In genomic region chr11:126384053-126384335, GRCh38 we compare ENCODE assay signal across 19 cellular contexts. TPM values are rescaled to one million over a fixed set of nuclear protein-coding genes. Genes with fewer than 3 reads are reported as not detected.
DNase-seq lines count a peak whose midpoint lies in the region; ATAC-seq and TF ChIP-seq lines count a peak whose summit lies in the region.
"Had no signal": no experiment of that assay in that cellular context is flagged by ENCODE, and none has a peak within 500 bp of the region (broad histone marks: within the 10 kb centered on the region; RNA-seq: fewer than 3 reads in every experiment).

No MANE protein-coding gene starts in this region.

- TF ChIP-seq CTCF in C4-2B (conservative IDR thresholded peaks at IDR 0.05) (no peak), RWPE2 (IDR thresholded peaks at IDR 0.05; ENCODE audit: poor library complexity, severe bottlenecking) (no peak), type B pancreatic cell (conservative IDR thresholded peaks at IDR 0.05) (no peak), GM10266 (IDR thresholded peaks at IDR 0.05; ENCODE audit: control insufficient read depth, insufficient read depth, low read depth, missing control alignments) (no peak)

- no peak for ATAC-seq in RWPE2 (ENCODE audit: low read depth)

- peaks cover 23% of the 10 kb centered on the region for H3K4me1 Mint-ChIP-seq in type B pancreatic cell (ENCODE audit: unreplicated experiment)
- H3K4me1 Mint-ChIP-seq: IgD-negative memory B cell had no signal

- H3K9me3 Mint-ChIP-seq in type B pancreatic cell = peaks cover 2% of the 10 kb centered on the region
- H3K9me3 Mint-ChIP-seq: CD4-positive, alpha-beta T cell had no signal

- peak overlapping the region; percentile 68 for H3K27ac ChIP-seq in C4-2B
- peak overlapping the region; percentile 65 for H3K27ac ChIP-seq in RWPE2 (ENCODE audit: poor library complexity, severe bottlenecking)

- H3K9me3 ChIP-seq in RWPE2 (ENCODE audit: severe bottlenecking) = no peaks in the 10 kb centered on the region
- H3K9me3 ChIP-seq: HAP-1 had no signal

- no peaks in the 10 kb centered on the region for H3K36me3 ChIP-seq in RWPE2 (ENCODE audit: low read depth)
- H3K36me3 ChIP-seq: HAP-1 had no signal

- H3K4me3 Mint-ChIP-seq in type B pancreatic cell = no peak overlapping the region
- H3K4me3 Mint-ChIP-seq: CD4-positive, alpha-beta T cell; IgD-negative memory B cell had no signal

- no peak overlapping the region for H3K4me3 ChIP-seq in RWPE2 (ENCODE audit: severe bottlenecking)
- H3K4me3 ChIP-seq: HAP-1 had no signal

- DNase-seq in RWPE2 (ENCODE audit: low spot score) = no peak
- DNase-seq in mesenteric fat pad (ENCODE audit: low spot score) = peak; percentile 68
- no peak for DNase-seq in type B pancreatic cell (ENCODE audit: extremely low spot score, unreplicated experiment)
- DNase-seq in GM10266 (ENCODE audit: extremely low spot score) = no peak
- no peak for DNase-seq in NCI-H748 treated with DMSO at 0.1 percent for 48 hours (lab: John Stamatoyannopoulos, UW)
- no peak for DNase-seq in activated gamma-delta T cell treated with Interleukin-2 at 50 U/mL for 16 hours
- DNase-seq: ACHN; AML-193; CD4-positive, alpha-beta T cell; Kasumi-1; NCI-H1105; NCI-H1694 treated with DMSO at 0.1 percent for 48 hours; NCI-H2107; NCI-H526 treated with DMSO at 0.1 percent for 48 hours; OCI-M1; RPMI8226 had no signal

- peaks cover 1% of the 10 kb centered on the region for H3K36me3 Mint-ChIP-seq in type B pancreatic cell
- H3K36me3 Mint-ChIP-seq: IgD-negative memory B cell had no signal

- peaks cover 30% of the 10 kb centered on the region for H3K4me1 ChIP-seq in RWPE2 (ENCODE audit: insufficient read depth, poor library complexity, severe bottlenecking)
- H3K4me1 ChIP-seq: HAP-1 had no signal

- peak overlapping the region; percentile 34 for H3K27ac Mint-ChIP-seq in type B pancreatic cell
- H3K27ac Mint-ChIP-seq: CD4-positive, alpha-beta T cell had no signal

- H3K27me3 Mint-ChIP-seq in type B pancreatic cell = no peaks in the 10 kb centered on the region
- H3K27me3 Mint-ChIP-seq: CD4-positive, alpha-beta T cell; IgD-negative memory B cell had no signal

- no peaks in the 10 kb centered on the region for H3K27me3 ChIP-seq in RWPE2 (ENCODE audit: insufficient read depth, poor library complexity, severe bottlenecking)

RNA-seq across cellular contexts. Expression of gene ST3GAL4, which starts 28.5 kb away (rescaled TPM):
- total RNA-seq in mesenteric fat pad (65.2 TPM), type B pancreatic cell (ENCODE audit: low replicate concordance) (18.6 and 19.1 TPM in 2 replicates)
